Comparison of ENCODE assay signal across 19 cellular contexts in genomic region chr1:41469706-41470105, GRCh38. TPM values are rescaled to one million over a fixed set of nuclear protein-coding genes. Genes with fewer than 3 reads are reported as not detected.
A peak's percentile ranks its signal among the peaks of the same experiment; 100 is the strongest.
DNase-seq lines count a peak whose midpoint lies in the region; ATAC-seq and TF ChIP-seq lines count a peak whose summit lies in the region.
"Had no signal": no experiment of that assay in that cellular context is flagged by ENCODE, and none has a peak within 500 bp of the region (broad histone marks: within the 10 kb centered on the region; RNA-seq: fewer than 3 reads in every experiment).

No MANE protein-coding gene starts in this region.

- peaks cover 17% of the 10 kb centered on the region for H3K4me1 ChIP-seq in Karpas-422 (ENCODE audit: low read length)

- CTCF ChIA-PET in RWPE1 (lab: Yijun Ruan, JAX): no interaction called here

- H4K20me1 ChIP-seq in Karpas-422 (ENCODE audit: insufficient read depth, low read depth, low read length): no peaks in the 10 kb centered on the region

- no peak overlapping the region for H2AFZ ChIP-seq in Karpas-422 (ENCODE audit: low read length)

- H3K4me2 ChIP-seq in Karpas-422 (ENCODE audit: low read depth, low read length, poor library complexity, severe bottlenecking): peak overlapping the region; percentile 27

- ATAC-seq in HG03280 (IDR thresholded peaks at IDR 0.05; ENCODE audit: unreplicated experiment) (no peak), GM21529 (IDR thresholded peaks at IDR 0.05; ENCODE audit: unreplicated experiment) (no peak)
- ATAC-seq: K562 had no signal

- DNase-seq in DMS79 treated with DMSO at 0.1 percent for 48 hours (lab: John Stamatoyannopoulos, UW) (peak; percentile 32), DMS79 (lab: John Stamatoyannopoulos, UW) (no peak), Karpas-422 (peak; percentile 65), RWPE1 (ENCODE audit: low spot score) (no peak), NCI-H2107 treated with DMSO at 0.1 percent for 48 hours (lab: John Stamatoyannopoulos, UW; ENCODE audit: unreplicated experiment) (no peak)
- DNase-seq: 8988T; CD4-positive, alpha-beta T cell; COR-L47; DMS53; GF-D8; MG63; NCI-H2029; NCI-H526; SHP77 treated with DMSO at 0.1 percent for 48 hours; T-helper 1 cell had no signal

- TF ChIP-seq CTCF in RWPE1 (conservative IDR thresholded peaks at IDR 0.05; ENCODE audit: low read depth): no peak

- H3K27ac ChIP-seq in Karpas-422 (ENCODE audit: low read length) (no peak overlapping the region), RWPE1 (peak overlapping the region; percentile 40)

- H3K9ac ChIP-seq in Karpas-422 (ENCODE audit: low read length): no peak overlapping the region

- H3K4me3 ChIP-seq in Karpas-422 (ENCODE audit: low read length): no peak overlapping the region
- H3K4me3 ChIP-seq: K562, MG63 had no signal

- H3K36me3 ChIP-seq in Karpas-422 (ENCODE audit: insufficient read depth, low read length): no peaks in the 10 kb centered on the region
- H3K36me3 ChIP-seq: MG63 had no signal

- no peaks in the 10 kb centered on the region for H3K9me2 ChIP-seq in Karpas-422 (replicated peaks; ENCODE audit: insufficient read depth, low read length)

- POLR2A ChIA-PET in RWPE1 (lab: Yijun Ruan, JAX; ENCODE audit: low non-redundant PET): no interaction called here

- H3K79me2 ChIP-seq in Karpas-422 (ENCODE audit: low read length): no peaks in the 10 kb centered on the region

- H3K27me3 ChIP-seq in Karpas-422 (ENCODE audit: low read length): no peaks in the 10 kb centered on the region
- H3K27me3 ChIP-seq: MG63 had no signal

- H3K9me3 ChIP-seq in Karpas-422 (ENCODE audit: low read length): no peaks in the 10 kb centered on the region
- H3K9me3 ChIP-seq: MG63 had no signal

RNA-seq across cellular contexts. Expression of gene EDN2, which starts 14.8 kb away (rescaled TPM):
- not detected in 2 replicates for total RNA-seq in Karpas-422 (2014; rRNA removed; shearing (Covaris generic); ENCODE audit: low replicate concordance)
- total RNA-seq: CD4-positive, alpha-beta T cell; K562; LHCN-M2 had no signal

Comparison
In these comparisons a context has a peak if more than half of its experiments do, and no peak if none do; other contexts are left out.
1. DNase-seq: peak in DMS79 treated with DMSO at 0.1 percent for 48 hours (single experiment) and Karpas-422 (single experiment); none in DMS79 (single experiment), RWPE1 (single experiment) and NCI-H2107 treated with DMSO at 0.1 percent for 48 hours (single experiment).